Comparison of ENCODE assay signal across 25 cellular contexts in the genomic region with DNA sequence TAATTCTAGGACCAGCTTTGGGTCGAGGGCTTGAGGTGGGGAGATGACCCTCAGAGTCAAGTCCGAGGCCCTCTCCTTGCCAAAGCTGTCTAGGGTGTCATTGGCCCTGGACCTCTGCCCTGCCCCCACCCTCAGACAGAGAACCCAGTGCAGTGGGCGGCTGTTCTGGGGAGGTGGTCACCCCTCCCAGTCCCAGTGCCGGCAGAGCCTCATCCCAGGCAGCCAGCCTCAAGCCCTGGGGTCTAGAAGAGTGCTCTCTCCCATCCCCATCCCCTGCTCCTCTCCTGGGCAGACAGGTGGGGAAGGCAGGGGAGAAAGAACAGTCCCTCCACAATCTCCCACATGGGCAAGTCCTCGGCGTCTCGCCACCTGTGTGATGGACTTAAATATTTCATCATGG.
"Had no signal": no experiment of that assay in that cellular context is flagged by ENCODE, and none has a peak within 500 bp of the region (broad histone marks: within the 10 kb centered on the region; RNA-seq: fewer than 3 reads in every experiment).

No MANE protein-coding gene starts in this region.

- H3K4me3 ChIP-seq: ascending aorta, coronary artery, esophagus muscularis mucosa, gastrocnemius medialis had no signal

- H3K4me1 ChIP-seq: foreskin keratinocyte had no signal

- H3K9me3 ChIP-seq: ascending aorta, esophagus muscularis mucosa, gastrocnemius medialis had no signal

- H3K27ac ChIP-seq: ascending aorta, brain microvascular endothelial cell, coronary artery, esophagus muscularis mucosa, foreskin keratinocyte, gastrocnemius medialis had no signal

- H3K36me3 ChIP-seq: ascending aorta, brain microvascular endothelial cell, esophagus muscularis mucosa, gastrocnemius medialis had no signal

- ATAC-seq: effector memory CD8-positive, alpha-beta T cell; foreskin keratinocyte had no signal

- DNase-seq: activated CD4-positive, alpha-beta memory T cell treated with anti-CD3 and anti-CD28 coated beads, Interleukin-2, amount 10 ng/mL, durations not matched to agents 7 days and 5 days; activated CD4-positive, alpha-beta T cell treated with anti-CD3 and anti-CD28 coated beads for 1 hour; activated CD4-positive, alpha-beta T cell treated with anti-CD3 and anti-CD28 coated beads for 4 hours; activated CD4-positive, alpha-beta T cell treated with anti-CD3 and anti-CD28 coated beads, Interleukin-2, amount 10 ng/mL, durations not matched to agents 7 days and 5 days; activated CD4-positive, alpha-beta T cell treated with anti-CD3 and anti-CD28 coated beads, Interleukin-2, amount 50 U/mL, for 4 hours; activated CD8-positive, alpha-beta memory T cell treated with anti-CD3 and anti-CD28 coated beads, Interleukin-2, amount 50 U/mL, for 48 hours; activated gamma-delta T cell; activated naive CD4-positive, alpha-beta T cell; activated naive CD4-positive, alpha-beta T cell treated with anti-CD3 and anti-CD28 coated beads, Interleukin-2, amount 10 ng/mL, durations not matched to agents 7 days and 5 days; activated naive CD8-positive, alpha-beta T cell treated with anti-CD3 and anti-CD28 coated beads, Interleukin-2, amount 10 ng/mL, durations not matched to agents 7 days and 5 days; activated T-cell treated with anti-CD3 and anti-CD28 coated beads for 4 hours; activated T-cell treated with anti-CD3 and anti-CD28 coated beads, Interleukin-2, amount 50 U/mL, for 24 hours; activated T-cell treated with anti-CD3 and anti-CD28 coated beads, Interleukin-2, amount 50 U/mL, for 72 hours; brain microvascular endothelial cell; dermis blood vessel endothelial cell; effector CD4-positive, alpha-beta T cell; effector memory CD8-positive, alpha-beta T cell; erythroblast; foreskin keratinocyte; gastrocnemius medialis; glutamatergic neuron; T-helper 2 cell had no signal
